Comparison of ENCODE assay signal across 1 cellular context in the genomic region with DNA sequence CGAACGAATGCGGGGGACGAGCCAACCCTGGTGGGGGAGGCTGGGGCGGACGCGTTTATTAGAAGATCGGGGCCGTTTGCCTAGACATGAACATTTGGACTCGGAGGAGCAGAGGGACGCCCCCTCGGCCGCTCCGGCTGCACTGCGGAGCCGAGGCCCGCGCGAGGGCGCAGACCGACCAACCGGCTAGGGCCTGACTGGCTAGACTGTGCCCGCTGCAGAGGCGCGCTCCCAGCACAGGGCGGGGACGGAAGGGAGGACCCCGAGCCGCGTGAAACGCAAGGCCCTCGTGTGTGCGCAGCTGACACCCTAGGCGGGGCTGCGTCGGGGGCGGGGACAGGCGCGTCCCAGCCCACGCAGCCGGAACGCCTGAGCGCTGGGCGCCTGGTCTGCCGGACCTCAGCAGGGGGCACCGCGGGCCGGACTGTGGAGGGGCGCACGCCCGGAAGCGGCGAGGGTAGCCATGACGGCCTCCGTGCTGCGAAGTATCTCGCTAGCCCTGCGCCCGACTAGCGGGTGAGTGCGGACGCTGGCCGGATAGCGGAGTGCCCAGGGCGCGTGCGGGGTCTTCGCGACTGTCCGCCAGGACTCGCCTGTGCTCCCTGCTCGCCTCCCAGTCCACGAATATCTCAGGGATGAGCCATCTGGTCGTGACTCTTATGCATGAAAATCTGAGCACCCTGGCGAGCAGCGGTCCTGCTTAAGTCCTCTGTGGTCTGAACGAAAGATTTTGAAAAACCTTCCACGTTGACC.
TF ChIP-seq lines count a peak whose summit lies in the region.

MRPL40 (plus strand) TSS at position 454 of the 753 bp plus-strand sequence; CDS start at position 464, 10 bp downstream.

TF ChIP-seq in A549, 52 proteins besides CTCF, POLR2A, EP300 and RAD21 (continued from another document):
- TF ChIP-seq, protein P1, sequence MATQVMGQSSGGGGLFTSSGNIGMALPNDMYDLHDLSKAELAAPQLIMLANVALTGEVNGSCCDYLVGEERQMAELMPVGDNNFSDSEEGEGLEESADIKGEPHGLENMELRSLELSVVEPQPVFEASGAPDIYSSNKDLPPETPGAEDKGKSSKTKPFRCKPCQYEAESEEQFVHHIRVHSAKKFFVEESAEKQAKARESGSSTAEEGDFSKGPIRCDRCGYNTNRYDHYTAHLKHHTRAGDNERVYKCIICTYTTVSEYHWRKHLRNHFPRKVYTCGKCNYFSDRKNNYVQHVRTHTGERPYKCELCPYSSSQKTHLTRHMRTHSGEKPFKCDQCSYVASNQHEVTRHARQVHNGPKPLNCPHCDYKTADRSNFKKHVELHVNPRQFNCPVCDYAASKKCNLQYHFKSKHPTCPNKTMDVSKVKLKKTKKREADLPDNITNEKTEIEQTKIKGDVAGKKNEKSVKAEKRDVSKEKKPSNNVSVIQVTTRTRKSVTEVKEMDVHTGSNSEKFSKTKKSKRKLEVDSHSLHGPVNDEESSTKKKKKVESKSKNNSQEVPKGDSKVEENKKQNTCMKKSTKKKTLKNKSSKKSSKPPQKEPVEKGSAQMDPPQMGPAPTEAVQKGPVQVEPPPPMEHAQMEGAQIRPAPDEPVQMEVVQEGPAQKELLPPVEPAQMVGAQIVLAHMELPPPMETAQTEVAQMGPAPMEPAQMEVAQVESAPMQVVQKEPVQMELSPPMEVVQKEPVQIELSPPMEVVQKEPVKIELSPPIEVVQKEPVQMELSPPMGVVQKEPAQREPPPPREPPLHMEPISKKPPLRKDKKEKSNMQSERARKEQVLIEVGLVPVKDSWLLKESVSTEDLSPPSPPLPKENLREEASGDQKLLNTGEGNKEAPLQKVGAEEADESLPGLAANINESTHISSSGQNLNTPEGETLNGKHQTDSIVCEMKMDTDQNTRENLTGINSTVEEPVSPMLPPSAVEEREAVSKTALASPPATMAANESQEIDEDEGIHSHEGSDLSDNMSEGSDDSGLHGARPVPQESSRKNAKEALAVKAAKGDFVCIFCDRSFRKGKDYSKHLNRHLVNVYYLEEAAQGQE (IDR thresholded peaks at IDR 0.05), result peak; percentile 27; the same call in 1 of the 2 replicates
- TF ChIP-seq POLR2AphosphoS2 (conservative IDR thresholded peaks at IDR 0.05; ENCODE audit: low read length), result no peak
TF ChIP-seq in A549: peak in this region for 15.
